Comparison of ENCODE assay signal across 1 cellular context in genomic region chr18:11980555-11981382, GRCh38.
TF ChIP-seq lines count a peak whose summit lies in the region.

No MANE protein-coding gene starts in this region.

TF ChIP-seq in HepG2, 621 proteins besides CTCF, POLR2A, EP300 and RAD21 (continued from another document and continues in another):
- no peak for TF ChIP-seq ZNF318 (CRISPR knock-in tag; IDR thresholded peaks at IDR 0.05)
- 0 out of 2 replicates have a peak, but pooled peaks have one; percentile 47 for TF ChIP-seq MYNN (CRISPR knock-in tag; IDR thresholded peaks at IDR 0.05; ENCODE audit: low read depth)
- peak; percentile 17; the same call in 1 of the 2 replicates for TF ChIP-seq ZFP62 (CRISPR knock-in tag; IDR thresholded peaks at IDR 0.05)
- no peak for TF ChIP-seq ZNF660 (CRISPR knock-in tag; IDR thresholded peaks at IDR 0.05; ENCODE audit: borderline replicate concordance, low read depth)
- no peak for TF ChIP-seq MAFK (conservative IDR thresholded peaks at IDR 0.05 in 1 of 2, IDR thresholded peaks at IDR 0.05 in 1 of 2; ENCODE audit: low read length in 2 of 2)
- no peak for TF ChIP-seq ZNF207 (IDR thresholded peaks at IDR 0.05; ENCODE audit: borderline replicate concordance)
- peak; percentile 91 for TF ChIP-seq U2AF1 (optimal IDR thresholded peaks at IDR 0.05; ENCODE audit: low read depth, low read length)
- TF ChIP-seq ZNF646 (CRISPR knock-in tag; IDR thresholded peaks at IDR 0.05), result no peak
- 0 out of 2 replicates have a peak, but pooled peaks have one; percentile 31 for TF ChIP-seq TFE3 (CRISPR knock-in tag; IDR thresholded peaks at IDR 0.05)
- TF ChIP-seq ATF7 (IDR thresholded peaks at IDR 0.05), result no peak
- TF ChIP-seq ATF7 (CRISPR knock-in tag; IDR thresholded peaks at IDR 0.05), result no peak
- peak; percentile 66 for TF ChIP-seq PAXIP1 (CRISPR knock-in tag; conservative IDR thresholded peaks at IDR 0.05)
- TF ChIP-seq HOXA5 (CRISPR knock-in tag; IDR thresholded peaks at IDR 0.05), result peak; percentile 91
- peak; percentile 23 for TF ChIP-seq BCL6 (CRISPR knock-in tag; IDR thresholded peaks at IDR 0.05)
- TF ChIP-seq RERE (CRISPR knock-in tag; IDR thresholded peaks at IDR 0.05; ENCODE audit: low read depth), result no peak; the same call in 1 of the 2 replicates
- peak; percentile 60; the same call in 1 of the 2 replicates for TF ChIP-seq ZNF12 (CRISPR knock-in tag; IDR thresholded peaks at IDR 0.05)
- no peak for TF ChIP-seq SMC3 (IDR thresholded peaks at IDR 0.05; ENCODE audit: low read length)
- TF ChIP-seq ZNF616 (CRISPR knock-in tag; IDR thresholded peaks at IDR 0.05; ENCODE audit: low read depth), result no peak
- TF ChIP-seq MTF1 (CRISPR knock-in tag; IDR thresholded peaks at IDR 0.05), result peak; percentile 84
- peak; percentile 29; the same call in 1 of the 2 replicates for TF ChIP-seq TFDP1 (CRISPR knock-in tag; IDR thresholded peaks at IDR 0.05; ENCODE audit: borderline replicate concordance)
- TF ChIP-seq SP1 (IDR thresholded peaks at IDR 0.05), result no peak
- TF ChIP-seq SP1 (CRISPR knock-in tag; IDR thresholded peaks at IDR 0.05), result peak; percentile 62
- TF ChIP-seq ZKSCAN1 (IDR thresholded peaks at IDR 0.05; ENCODE audit: low read length), result no peak
- TF ChIP-seq KDM6A (CRISPR knock-in tag; IDR thresholded peaks at IDR 0.05; ENCODE audit: low read depth), result no peak
- TF ChIP-seq FOXC1 (CRISPR knock-in tag; IDR thresholded peaks at IDR 0.05; ENCODE audit: borderline replicate concordance), result no peak; the same call in 1 of the 2 replicates
- no peak for TF ChIP-seq PRPF4 (IDR thresholded peaks at IDR 0.05; ENCODE audit: low read depth, low read length, poor library complexity, severe bottlenecking)
- TF ChIP-seq ZNF431 (CRISPR knock-in tag; IDR thresholded peaks at IDR 0.05; ENCODE audit: borderline replicate concordance, low read depth), result no peak; the same call in 1 of the 2 replicates
